In the genomic region with DNA sequence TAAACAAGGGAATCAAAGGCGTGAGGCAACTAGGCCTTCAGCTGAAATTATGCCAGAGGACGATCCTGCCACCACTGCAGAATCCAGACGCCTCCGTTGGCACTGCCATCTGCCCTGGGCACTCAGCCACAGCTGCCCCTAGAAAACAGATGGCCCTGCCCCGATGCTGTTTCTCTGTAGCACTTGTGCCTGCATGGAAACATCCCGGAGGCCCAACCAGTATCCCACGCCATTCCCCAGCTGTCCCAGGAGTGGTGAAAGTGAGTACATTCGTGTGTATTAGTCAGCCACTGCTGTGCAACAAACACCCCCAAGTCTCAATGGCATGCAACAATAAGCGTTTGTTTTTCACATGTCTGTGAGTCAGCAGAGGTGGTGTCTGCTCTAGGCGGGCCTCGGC, we compare ENCODE assay signal across 15 cellular contexts. TPM values are rescaled to one million over a fixed set of nuclear protein-coding genes. Genes with fewer than 3 reads are reported as not detected.
DNase-seq lines count a peak whose midpoint lies in the region; FAIRE-seq and TF ChIP-seq lines count a peak whose summit lies in the region.
"Had no signal": no experiment of that assay in that cellular context is flagged by ENCODE, and none has a peak within 500 bp of the region (broad histone marks: within the 10 kb centered on the region; RNA-seq: fewer than 3 reads in every experiment).

No MANE protein-coding gene starts in this region.

- no peak overlapping the region for H4K91ac ChIP-seq in H1 (replicated peaks; ENCODE audit: insufficient read length, low read length)

- H3K9ac ChIP-seq in H1 (replicated peaks in 1 of 4; ENCODE audit: extremely low read depth in 1 of 4, low read depth in 3 of 4, low read length in 3 of 4), result no peak overlapping the region

- intact Hi-C loops in activated T-helper 1 cell treated with anti-CD3 and anti-CD28 coated beads, Interleukin-12 subunit alpha, Interleukin-12 subunit beta, Interleukin-2, Interleukin-4 antibody, amounts not matched to agents 30 ng/mL and 10 ng/mL and 1 ng/mL, durations not matched to agents 14 hours and 24 hours and 36 hours (cut with micrococcal nuclease), result no loop called here

- no peak overlapping the region for H3K14ac ChIP-seq in H1 (ENCODE audit: insufficient read length)

- H3K27ac ChIP-seq in H1 (ENCODE audit: low read depth, low read length), result no peak overlapping the region
- H3K27ac ChIP-seq: SJSA1 had no signal

- FAIRE-seq in H1 (lab: Jason Lieb, UNC), result no peak
- FAIRE-seq: D721Med had no signal

- no peak overlapping the region for H2BK12ac ChIP-seq in H1 (ENCODE audit: low read depth, low read length)

- POLR2A ChIA-PET in H1 (lab: Charles Lee; ENCODE audit: partially characterized antibody), result interaction anchor here (0.8 to 1.7 kb wide), 5 partner anchors 16 to 100 kb away, joined by 3 to 6 read pairs (median 3); no protein-coding TSS in a partner anchor

- H2BK15ac ChIP-seq in H1 (ENCODE audit: low read length), result no peak overlapping the region

- H3K23ac ChIP-seq in H1 (ENCODE audit: insufficient read length), result no peak overlapping the region

- peaks cover 0 to 7% (median 7%) of the 10 kb centered on the region in 3 donors for H3K36me3 Mint-ChIP-seq in immature natural killer cell
- H3K36me3 Mint-ChIP-seq in activated T-helper 1 cell treated with anti-CD3 and anti-CD28 coated beads, Interleukin-12 subunit alpha, Interleukin-12 subunit beta, Interleukin-2, Interleukin-4 antibody, amounts not matched to agents 30 ng/mL and 10 ng/mL and 1 ng/mL, durations not matched to agents 14 hours and 24 hours and 36 hours (ENCODE audit: low read depth), result peaks cover 3% of the 10 kb centered on the region

- H2AFZ ChIP-seq in H1 (ENCODE audit: low read length), result no peak overlapping the region

- DNase-seq in ELR (ENCODE audit: low read depth) (peak; percentile 42), NCI-H524 treated with DMSO at 0.1 percent for 48 hours (lab: John Stamatoyannopoulos, UW) (peak; percentile 76), H1 (ENCODE audit: low read depth in 1 of 2, low spot score in 2 of 2) (no peak), myocyte (ENCODE audit: low read depth) (peak; percentile 87), immature natural killer cell (no peak), Kasumi-1 (lab: John Stamatoyannopoulos, UW) (no peak), T1000 (lab: John Stamatoyannopoulos, UW) (no peak)
- no peak for DNase-seq in activated T-helper 1 cell treated with anti-CD3 and anti-CD28 coated beads, Interleukin-12 subunit alpha, Interleukin-12 subunit beta, Interleukin-2, Interleukin-4 antibody, amounts not matched to agents 30 ng/mL and 10 ng/mL and 1 ng/mL, durations not matched to agents 14 hours and 24 hours and 36 hours (ENCODE audit: low spot score)
- DNase-seq: activated CD4-positive, alpha-beta T cell treated with anti-CD3 and anti-CD28 coated beads, Interleukin-2, amount 50 U/mL, for 4 hours; amniotic stem cell; NCI-H187 treated with DMSO at 0.1 percent for 48 hours; NK-92 treated with Interleukin-12 subunit alpha and Interleukin-12 subunit beta, amount 100 ng/mL, for 24 hours; occipital lobe had no signal

- H4K8ac ChIP-seq in H1 (ENCODE audit: extremely low read depth, insufficient read depth, low read length), result no peak overlapping the region

- no peak for TF ChIP-seq RAD21 in H1 (IDR thresholded peaks at IDR 0.05 in 1 of 2, conservative IDR thresholded peaks at IDR 0.05 in 1 of 2; ENCODE audit: low read depth in 2 of 2, low read length in 2 of 2)

- H3K27me3 ChIP-seq in H1 (replicated peaks in 1 of 4; ENCODE audit: control insufficient read depth in 3 of 4, extremely low read depth in 1 of 4, insufficient read depth in 3 of 4, low read length in 3 of 4), result no peaks in the 10 kb centered on the region
- H3K27me3 ChIP-seq: SJSA1 had no signal

- H3K79me1 ChIP-seq in H1 (ENCODE audit: low read depth, low read length), result no peaks in the 10 kb centered on the region

- H4K20me1 ChIP-seq in H1 (replicated peaks in 1 of 2; ENCODE audit: control insufficient read depth in 1 of 2, insufficient read depth in 2 of 2, low read length in 2 of 2), result peaks cover 0 to 2% of the 10 kb centered on the region in 2 experiments

- no peaks in the 10 kb centered on the region for H3K9me3 Mint-ChIP-seq in immature natural killer cell
- H3K9me3 Mint-ChIP-seq in activated T-helper 1 cell treated with anti-CD3 and anti-CD28 coated beads, Interleukin-12 subunit alpha, Interleukin-12 subunit beta, Interleukin-2, Interleukin-4 antibody, amounts not matched to agents 30 ng/mL and 10 ng/mL and 1 ng/mL, durations not matched to agents 14 hours and 24 hours and 36 hours, result no peaks in the 10 kb centered on the region

- no peak overlapping the region for H4K5ac ChIP-seq in H1 (ENCODE audit: insufficient read length, low read depth, low read length)

- no peak overlapping the region; the same call in 1 of the 2 replicates for H2BK5ac ChIP-seq in H1 (ENCODE audit: low read depth, low read length)

- H3K36me3 ChIP-seq in H1 (ENCODE audit: control insufficient read depth in 2 of 4, insufficient read depth in 4 of 4, low read length in 3 of 4), result no peaks in the 10 kb centered on the region; a peak in 1 of 8 replicates

- no peak for TF ChIP-seq EP300 in H1 (IDR thresholded peaks at IDR 0.05; ENCODE audit: borderline replicate concordance in 1 of 2, low read depth in 2 of 2, low read length in 2 of 2)

- no peak overlapping the region for H3K18ac ChIP-seq in H1 (ENCODE audit: extremely low read depth, low read length)

- no peak overlapping the region for H3K4me3 ChIP-seq in H1 (ENCODE audit: extremely low read depth in 1 of 4, insufficient read depth in 2 of 4, low read depth in 3 of 4, low read length in 4 of 4)
- H3K4me3 ChIP-seq: SJSA1 had no signal

- no peak overlapping the region for H2BK120ac ChIP-seq in H1 (replicated peaks; ENCODE audit: low read depth, low read length)

- TF ChIP-seq POLR2A in H1 (IDR thresholded peaks at IDR 0.05; ENCODE audit: control extremely low read depth in 1 of 2, low read depth in 2 of 2, low read length in 2 of 2), result no peak

- H3K79me2 ChIP-seq in H1 (ENCODE audit: control insufficient read depth in 1 of 2, insufficient read depth in 2 of 2, low read length in 2 of 2), result no peaks in the 10 kb centered on the region

- H3K4me2 ChIP-seq in H1 (ENCODE audit: insufficient read depth in 1 of 2, low read depth in 2 of 2, low read length in 2 of 2), result no peak overlapping the region

- no peaks in the 10 kb centered on the region for H3K4me1 Mint-ChIP-seq in immature natural killer cell
- H3K4me1 Mint-ChIP-seq in activated T-helper 1 cell treated with anti-CD3 and anti-CD28 coated beads, Interleukin-12 subunit alpha, Interleukin-12 subunit beta, Interleukin-2, Interleukin-4 antibody, amounts not matched to agents 30 ng/mL and 10 ng/mL and 1 ng/mL, durations not matched to agents 14 hours and 24 hours and 36 hours (ENCODE audit: low read depth), result no peaks in the 10 kb centered on the region

- H3K4me3 Mint-ChIP-seq in immature natural killer cell, result no peak overlapping the region
- H3K4me3 Mint-ChIP-seq in activated T-helper 1 cell treated with anti-CD3 and anti-CD28 coated beads, Interleukin-12 subunit alpha, Interleukin-12 subunit beta, Interleukin-2, Interleukin-4 antibody, amounts not matched to agents 30 ng/mL and 10 ng/mL and 1 ng/mL, durations not matched to agents 14 hours and 24 hours and 36 hours, result no peak overlapping the region

- TF ChIP-seq CTCF in H1 (IDR thresholded peaks at IDR 0.05; ENCODE audit: control extremely low read depth in 1 of 3, insufficient read depth in 1 of 3, low read depth in 1 of 3, low read length in 3 of 3), result no peak

- H3K23me2 ChIP-seq in H1 (ENCODE audit: low read depth, low read length), result peaks cover 2% of the 10 kb centered on the region; the same call in 1 of the 2 replicates

- WGBS in H1 (ENCODE audit: extremely low coverage in 1 of 2, insufficient coverage in 1 of 2, insufficient read length in 1 of 2, insufficient replicate concordance in 2 of 2, low coverage in 1 of 2, low lambda C conversion rate in 2 of 2, missing lambda C conversion rate in 1 of 2), 2 experiments, result 88% methylated on average over 11 of the region's 11 CpGs; no CpG with 5 or more reads in 1 of the 2 experiments

- peaks cover 0 to 11% (median 3%) of the 10 kb centered on the region in 4 experiments; a peak in 5 of 7 replicates for H3K4me1 ChIP-seq in H1 (replicated peaks in 1 of 4; ENCODE audit: control insufficient read depth in 3 of 4, insufficient read depth in 4 of 4, low read length in 3 of 4)

- H3K9me3 ChIP-seq in H1 (ENCODE audit: insufficient read depth in 2 of 2, low read depth in 1 of 2, low read length in 1 of 2), result no peaks in the 10 kb centered on the region
- H3K9me3 ChIP-seq: SJSA1 had no signal

- no peak overlapping the region for H3K27ac Mint-ChIP-seq in immature natural killer cell
- no peak overlapping the region for H3K27ac Mint-ChIP-seq in activated T-helper 1 cell treated with anti-CD3 and anti-CD28 coated beads, Interleukin-12 subunit alpha, Interleukin-12 subunit beta, Interleukin-2, Interleukin-4 antibody, amounts not matched to agents 30 ng/mL and 10 ng/mL and 1 ng/mL, durations not matched to agents 14 hours and 24 hours and 36 hours

- no peak overlapping the region for H2BK20ac ChIP-seq in H1 (ENCODE audit: low read length)

- peaks cover 0 to 4% (median 1%) of the 10 kb centered on the region in 3 donors for H3K27me3 Mint-ChIP-seq in immature natural killer cell (ENCODE audit: low read depth in 3 of 3)
- H3K27me3 Mint-ChIP-seq in activated T-helper 1 cell treated with anti-CD3 and anti-CD28 coated beads, Interleukin-12 subunit alpha, Interleukin-12 subunit beta, Interleukin-2, Interleukin-4 antibody, amounts not matched to agents 30 ng/mL and 10 ng/mL and 1 ng/mL, durations not matched to agents 14 hours and 24 hours and 36 hours (ENCODE audit: insufficient read depth), result peaks cover 3% of the 10 kb centered on the region

- 0 out of 2 replicates have a peak overlapping the region, but pooled peaks have one; percentile 34 for H2AK5ac ChIP-seq in H1 (ENCODE audit: low read depth, low read length)

- CTCF ChIA-PET in H1 (lab: Charles Lee; ENCODE audit: partially characterized antibody), result interaction anchor here (0.6 to 7.5 kb wide), 14 partner anchors 9 to 205 kb away, joined by 3 to 139 read pairs (median 4); a partner anchor contains a TSS

- no peak overlapping the region for H3K56ac ChIP-seq in H1 (replicated peaks; ENCODE audit: insufficient read length, low read depth, low read length)

- H3K4ac ChIP-seq in H1 (replicated peaks; ENCODE audit: insufficient read length, low read depth, low read length), result no peak overlapping the region

RNA-seq across cellular contexts. Expression of a gene that starts 8.9 kb away (rescaled TPM):
- 8.5 TPM in 2 replicates for total RNA-seq in H1 (2021; fragmentation: NEBNext Ultra II Directional; extraction: Animal tissue kit (Norgen Biotek cat#: 25700))
- 2.9 and 6.5 TPM in 2 replicates for polyA plus RNA-seq in H1 (2011; rRNA removed)
- polyA plus RNA-seq in H1 (2011; cell fraction: cytosol; rRNA removed), result 2.7 TPM
- 18.3 TPM for polyA plus RNA-seq in H1 (2011; cell fraction: nucleus; rRNA removed)
- polyA plus RNA-seq in H1 (2012, experiment 1 of 2), result 4.4 to 9.8 TPM (median 8.1 TPM) in 4 replicates
- polyA plus RNA-seq in H1 (2012, experiment 2 of 2), result 4.9 TPM
- polyA plus RNA-seq in H1 (2013, experiment 1 of 2), result 8.8 TPM
- 7.7 TPM for polyA plus RNA-seq in H1 (2013, experiment 2 of 2)
- polyA minus RNA-seq in H1 (2011; rRNA and poly(A)+ RNA removed), result 0.71 and 1.8 TPM in 2 replicates
- 4.7 TPM for polyA minus RNA-seq in H1 (2011; cell fraction: cytosol; rRNA and poly(A)+ RNA removed)
- polyA minus RNA-seq in H1 (2011; cell fraction: nucleus; rRNA and poly(A)+ RNA removed), result 6.3 TPM
- 2.8 and 3.3 TPM in 2 replicates for total RNA-seq in myocyte
- 18.6 TPM for polyA plus RNA-seq in myocyte (2012)
- 1 to 10 TPM in 1 of 3 donors, under 1 TPM in 2; 0.50 to 1.1 (median 0.85) TPM for polyA plus RNA-seq in immature natural killer cell
- 6.1 and 7.6 TPM in 2 replicates for total RNA-seq in activated T-helper 1 cell treated with anti-CD3 and anti-CD28 coated beads, Interleukin-12 subunit alpha, Interleukin-12 subunit beta, Interleukin-2, Interleukin-4 antibody, amounts not matched to agents 30 ng/mL and 10 ng/mL and 1 ng/mL, durations not matched to agents 14 hours and 24 hours and 36 hours

RNA-seq across cellular contexts. Expression of a gene that starts 37.8 kb away (rescaled TPM):
- 8.8 and 9.0 TPM in 2 replicates for total RNA-seq in H1 (2021; fragmentation: NEBNext Ultra II Directional; extraction: Animal tissue kit (Norgen Biotek cat#: 25700))
- polyA plus RNA-seq in H1 (2011; rRNA removed) (2.2 and 6.7 TPM in 2 replicates), immature natural killer cell (1 to 10 TPM; 1.6 to 4.8 (median 4.5) TPM)
- polyA plus RNA-seq in H1 (2011; cell fraction: cytosol; rRNA removed), result 5.5 TPM
- 6.8 TPM for polyA plus RNA-seq in H1 (2011; cell fraction: nucleus; rRNA removed)
- polyA plus RNA-seq in H1 (2012, experiment 1 of 2), result 4.9 to 9.1 TPM (median 6.0 TPM) in 4 replicates
- 5.2 TPM for polyA plus RNA-seq in H1 (2012, experiment 2 of 2)
- polyA plus RNA-seq in H1 (2013, experiment 1 of 2), result 4.2 TPM
- polyA plus RNA-seq in H1 (2013, experiment 2 of 2), result 4.0 TPM
- polyA minus RNA-seq in H1 (2011; rRNA and poly(A)+ RNA removed), result 6.3 and 8.8 TPM in 2 replicates
- 11.4 TPM for polyA minus RNA-seq in H1 (2011; cell fraction: cytosol; rRNA and poly(A)+ RNA removed)
- polyA minus RNA-seq in H1 (2011; cell fraction: nucleus; rRNA and poly(A)+ RNA removed), result 3.9 TPM
- total RNA-seq in myocyte, result 3.5 and 3.9 TPM in 2 replicates
- 9.1 TPM for polyA plus RNA-seq in myocyte (2012)
- 12.7 and 16.0 TPM in 2 replicates for total RNA-seq in activated T-helper 1 cell treated with anti-CD3 and anti-CD28 coated beads, Interleukin-12 subunit alpha, Interleukin-12 subunit beta, Interleukin-2, Interleukin-4 antibody, amounts not matched to agents 30 ng/mL and 10 ng/mL and 1 ng/mL, durations not matched to agents 14 hours and 24 hours and 36 hours

Comparison
In these comparisons a context has a peak if more than half of its experiments do, and no peak if none do; other contexts are left out.
1. DNase-seq: peak in ELR (single experiment), NCI-H524 treated with DMSO at 0.1 percent for 48 hours (single experiment) and myocyte (single experiment); none in H1 (0 of 2), immature natural killer cell (0 of 3), activated T-helper 1 cell treated with anti-CD3 and anti-CD28 coated beads, Interleukin-12 subunit alpha, Interleukin-12 subunit beta, Interleukin-2, Interleukin-4 antibody, amounts not matched to agents 30 ng/mL and 10 ng/mL and 1 ng/mL, durations not matched to agents 14 hours and 24 hours and 36 hours (single experiment), Kasumi-1 (0 of 2) and T1000 (single experiment).